In genomic region chr20:59746155-59746554, GRCh38 we compare ENCODE assay signal across 21 cellular contexts.
"Had no signal": no experiment of that assay in that cellular context is flagged by ENCODE, and none has a peak within 500 bp of the region (broad histone marks: within the 10 kb centered on the region; RNA-seq: fewer than 3 reads in every experiment).

No MANE protein-coding gene starts in this region.

- H3K4me3 ChIP-seq: SJSA1, SK-N-MC had no signal

- H3K9me3 ChIP-seq: SJSA1 had no signal

- H3K4me1 ChIP-seq: SJSA1 had no signal

- DNase-seq: KBM-7, MV-4-11, NCI-H1048, NCI-H1105, NCI-H1417, NCI-H1436 treated with DMSO at 0.1 percent for 48 hours, NCI-H1694, NCI-H187 treated with DMSO at 0.1 percent for 48 hours, NCI-H2029 treated with DMSO at 0.1 percent for 48 hours, NCI-H2171 treated with DMSO at 0.1 percent for 48 hours, NCI-H345, NCI-H446 treated with DMSO at 0.1 percent for 48 hours, NCI-H510A treated with DMSO at 0.1 percent for 48 hours, NCI-H69, NCI-H774, Right ventricle myocardium superior, RPMI8226, SIG-M5 had no signal

- H3K36me3 ChIP-seq: SJSA1 had no signal

- H3K27ac ChIP-seq: HL-60, SJSA1, SK-N-MC had no signal
